Comparison of ENCODE assay signal across 18 cellular contexts in genomic region chr14:33569844-33570716, GRCh38.
DNase-seq lines count a peak whose midpoint lies in the region; ATAC-seq and TF ChIP-seq lines count a peak whose summit lies in the region.
"Had no signal": no experiment of that assay in that cellular context is flagged by ENCODE, and none has a peak within 500 bp of the region (broad histone marks: within the 10 kb centered on the region; RNA-seq: fewer than 3 reads in every experiment).

No MANE protein-coding gene starts in this region.

- POLR2A ChIA-PET in activated CD4-positive, alpha-beta T cell treated with anti-CD3 and anti-CD28 coated beads for 36 hours (lab: Charles Lee): no interaction called here

- H3K4me3 ChIP-seq in brain microvascular endothelial cell (ENCODE audit: low read depth, low read length): no peak overlapping the region
- H3K4me3 ChIP-seq: BLaER1, PC-9, tibial nerve had no signal

- H3K27ac ChIP-seq in brain microvascular endothelial cell (peak overlapping the region; percentile 87), foreskin keratinocyte (peak overlapping the region; percentile 28)
- H3K27ac ChIP-seq: BLaER1, PC-9, tibial nerve had no signal

- H3K4me1 ChIP-seq in foreskin keratinocyte: peaks cover 38% of the 10 kb centered on the region
- H3K4me1 ChIP-seq: BLaER1, tibial nerve had no signal

- H3K27me3 Mint-ChIP-seq in activated CD4-positive, alpha-beta T cell treated with anti-CD3 and anti-CD28 coated beads for 36 hours: no peaks in the 10 kb centered on the region
- H3K27me3 Mint-ChIP-seq: stimulated activated memory B cell treated with anti-CD40 and anti-IgM and Interleukin-4, amounts not matched to agents 10 μg/mL and 1 μg/mL and 100 μg/mL, for 72 hours had no signal

- peak; percentile 98 for DNase-seq in NCI-H526 treated with DMSO at 0.1 percent for 48 hours (lab: John Stamatoyannopoulos, UW)
- DNase-seq in brain microvascular endothelial cell: peak; percentile 55
- DNase-seq in foreskin keratinocyte: peak; percentile 23 to 65
- peak; percentile 54 for DNase-seq in superior temporal gyrus (ENCODE audit: extremely low spot score)
- DNase-seq in activated CD4-positive, alpha-beta T cell treated with anti-CD3 and anti-CD28 coated beads for 36 hours: no peak
- DNase-seq in activated effector memory CD4-positive, alpha-beta T cell treated with anti-CD3 and anti-CD28 coated beads, Interleukin-2, amount 50 U/mL, for 16 hours: no peak
- DNase-seq in activated CD4-positive, alpha-beta T cell treated with anti-CD3 and anti-CD28 coated beads for 1 hour: no peak
- DNase-seq: activated CD8-positive, alpha-beta T cell treated with anti-CD3 and anti-CD28 coated beads, Interleukin-2, amount 10 ng/mL, durations not matched to agents 7 days and 5 days; amniotic stem cell; DMS 273 treated with DMSO at 0.1 percent for 48 hours; left colon; NCI-H2029; NCI-H524; PC-9 had no signal

- no peaks in the 10 kb centered on the region for H3K4me1 Mint-ChIP-seq in activated CD4-positive, alpha-beta T cell treated with anti-CD3 and anti-CD28 coated beads for 36 hours
- H3K4me1 Mint-ChIP-seq: stimulated activated memory B cell treated with anti-CD40 and anti-IgM and Interleukin-4, amounts not matched to agents 10 μg/mL and 1 μg/mL and 100 μg/mL, for 72 hours had no signal

- CTCF ChIA-PET in activated CD4-positive, alpha-beta T cell treated with anti-CD3 and anti-CD28 coated beads for 36 hours (lab: Charles Lee): no interaction called here

- no peaks in the 10 kb centered on the region for H3K9me3 Mint-ChIP-seq in activated CD4-positive, alpha-beta T cell treated with anti-CD3 and anti-CD28 coated beads for 36 hours (ENCODE audit: low read depth)

- H3K36me3 ChIP-seq in brain microvascular endothelial cell (replicated peaks): no peaks in the 10 kb centered on the region
- H3K36me3 ChIP-seq: BLaER1, tibial nerve had no signal

- peak; percentile 51 for ATAC-seq in foreskin keratinocyte
- no peak for ATAC-seq in activated CD4-positive, alpha-beta T cell treated with anti-CD3 and anti-CD28 coated beads for 36 hours
- ATAC-seq: activated CD8-positive, alpha-beta T cell treated with anti-CD3 and anti-CD28 coated beads, Interleukin-2, amount 10 ng/mL, durations not matched to agents 7 days and 5 days; HCT116; left colon; stimulated activated memory B cell treated with anti-CD40 and anti-IgM and Interleukin-4, amounts not matched to agents 10 μg/mL and 1 μg/mL and 100 μg/mL, for 72 hours had no signal

- H3K27me3 ChIP-seq in brain microvascular endothelial cell (replicated peaks) (no peaks in the 10 kb centered on the region), foreskin keratinocyte (no peaks in the 10 kb centered on the region)
- H3K27me3 ChIP-seq: BLaER1, tibial nerve had no signal

- H3K4me3 Mint-ChIP-seq in activated CD4-positive, alpha-beta T cell treated with anti-CD3 and anti-CD28 coated beads for 36 hours: no peak overlapping the region
- H3K4me3 Mint-ChIP-seq: activated CD8-positive, alpha-beta T cell treated with anti-CD3 and anti-CD28 coated beads, Interleukin-2, amount 10 ng/mL, durations not matched to agents 7 days and 5 days; stimulated activated memory B cell treated with anti-CD40 and anti-IgM and Interleukin-4, amounts not matched to agents 10 μg/mL and 1 μg/mL and 100 μg/mL, for 72 hours had no signal

- H3K27ac Mint-ChIP-seq in activated CD4-positive, alpha-beta T cell treated with anti-CD3 and anti-CD28 coated beads for 36 hours: no peak overlapping the region
- H3K27ac Mint-ChIP-seq: activated CD8-positive, alpha-beta T cell treated with anti-CD3 and anti-CD28 coated beads, Interleukin-2, amount 10 ng/mL, durations not matched to agents 7 days and 5 days; stimulated activated memory B cell treated with anti-CD40 and anti-IgM and Interleukin-4, amounts not matched to agents 10 μg/mL and 1 μg/mL and 100 μg/mL, for 72 hours had no signal

- H3K36me3 Mint-ChIP-seq in activated CD4-positive, alpha-beta T cell treated with anti-CD3 and anti-CD28 coated beads for 36 hours (ENCODE audit: low read depth): no peaks in the 10 kb centered on the region
- H3K36me3 Mint-ChIP-seq: stimulated activated memory B cell treated with anti-CD40 and anti-IgM and Interleukin-4, amounts not matched to agents 10 μg/mL and 1 μg/mL and 100 μg/mL, for 72 hours had no signal

- TF ChIP-seq CTCF in brain microvascular endothelial cell (IDR thresholded peaks at IDR 0.05; ENCODE audit: low read depth, low read length, missing control alignments): no peak
- TF ChIP-seq CTCF in foreskin keratinocyte (conservative IDR thresholded peaks at IDR 0.05): no peak

- intact Hi-C loops in activated CD4-positive, alpha-beta T cell treated with anti-CD3 and anti-CD28 coated beads for 36 hours (cut with DNase I, micrococcal nuclease): no loop called here

- in situ Hi-C loops in brain microvascular endothelial cell (cut with HindIII; ENCODE audit: low pct_ligation_motif_present, low sequenced_read_pairs): no loop called here

Comparison
In these comparisons a context has a peak if more than half of its experiments do, and no peak if none do; other contexts are left out.
1. DNase-seq: peak in NCI-H526 treated with DMSO at 0.1 percent for 48 hours (single experiment), brain microvascular endothelial cell (single experiment), foreskin keratinocyte (2 of 2) and superior temporal gyrus (single experiment); none in activated CD4-positive, alpha-beta T cell treated with anti-CD3 and anti-CD28 coated beads for 36 hours (single experiment), activated effector memory CD4-positive, alpha-beta T cell treated with anti-CD3 and anti-CD28 coated beads, Interleukin-2, amount 50 U/mL, for 16 hours (single experiment) and activated CD4-positive, alpha-beta T cell treated with anti-CD3 and anti-CD28 coated beads for 1 hour (single experiment).